In genomic region chr16:15644306-15644961, GRCh38 we compare ENCODE assay signal across 8 cellular contexts. TPM values are rescaled to one million over a fixed set of nuclear protein-coding genes. Genes with fewer than 3 reads are reported as not detected.
DNase-seq lines count a peak whose midpoint lies in the region; ATAC-seq and TF ChIP-seq lines count a peak whose summit lies in the region.

No MANE protein-coding gene starts in this region.

- no peaks in the 10 kb centered on the region for H3K9me3 Mint-ChIP-seq in activated naive CD8-positive, alpha-beta T cell (ENCODE audit: low read depth)
- no peaks in the 10 kb centered on the region for H3K9me3 Mint-ChIP-seq in neural crest cell

- ATAC-seq in right cardiac atrium (no peak), body of pancreas (no peak), HG02759 (IDR thresholded peaks at IDR 0.05; ENCODE audit: unreplicated experiment) (no peak)

- intact Hi-C loops in right cardiac atrium (cut with DNase I) = no loop called here
- intact Hi-C loops in body of pancreas (cut with DNase I) = no loop called here

- H3K36me3 Mint-ChIP-seq in activated naive CD8-positive, alpha-beta T cell = no peaks in the 10 kb centered on the region
- no peaks in the 10 kb centered on the region for H3K36me3 Mint-ChIP-seq in neural crest cell (ENCODE audit: low read depth)

- WGBS in right cardiac atrium = 83% methylated on average over 9 of the region's 9 CpGs
- 71 to 78% methylated on average over 9 of the region's 9 CpGs for WGBS in body of pancreas, 2 donors

- peak; percentile 57 for DNase-seq in ELR (ENCODE audit: low read depth)
- peak; percentile 72 to 84 for DNase-seq in NCI-H1930 (lab: John Stamatoyannopoulos, UW)
- DNase-seq in neural crest cell (ENCODE audit: low read depth, low spot score) = no peak
- no peak for DNase-seq in right cardiac atrium
- no peak for DNase-seq in NCI-H2029 (lab: John Stamatoyannopoulos, UW)
- no peak for DNase-seq in body of pancreas

- no peaks in the 10 kb centered on the region for H3K36me3 ChIP-seq in body of pancreas (replicated peaks in 1 of 2; ENCODE audit: insufficient read depth in 1 of 2, low read depth in 2 of 2)

- H3K4me3 Mint-ChIP-seq in activated naive CD8-positive, alpha-beta T cell = peak overlapping the region; percentile 94
- peak overlapping the region; percentile 92 for H3K4me3 Mint-ChIP-seq in neural crest cell

- TF ChIP-seq CTCF in neural crest cell (conservative IDR thresholded peaks at IDR 0.05) (no peak), body of pancreas (IDR thresholded peaks at IDR 0.05) (no peak)

- no peak overlapping the region for H3K27ac ChIP-seq in right cardiac atrium (ENCODE audit: low read length)
- H3K27ac ChIP-seq in body of pancreas = peak overlapping the region in 1 of 4 donors; percentile 7

- no peaks in the 10 kb centered on the region for H3K27me3 Mint-ChIP-seq in activated naive CD8-positive, alpha-beta T cell
- H3K27me3 Mint-ChIP-seq in neural crest cell (ENCODE audit: low read depth) = no peaks in the 10 kb centered on the region

- peak overlapping the region; percentile 99 for H3K27ac Mint-ChIP-seq in activated naive CD8-positive, alpha-beta T cell
- no peak overlapping the region for H3K27ac Mint-ChIP-seq in neural crest cell (ENCODE audit: unreplicated experiment)

- H3K4me1 ChIP-seq in right cardiac atrium (ENCODE audit: control insufficient read depth, insufficient read depth, low read length) (peaks cover 4% of the 10 kb centered on the region), body of pancreas (peaks cover 25% of the 10 kb centered on the region)

- no peaks in the 10 kb centered on the region for H3K27me3 ChIP-seq in right cardiac atrium (ENCODE audit: control insufficient read depth, insufficient read depth)
- H3K27me3 ChIP-seq in body of pancreas = no peaks in the 10 kb centered on the region

- no peak for TF ChIP-seq POLR2A in body of pancreas (IDR thresholded peaks at IDR 0.05)

- no peak overlapping the region for H3K4me3 ChIP-seq in right cardiac atrium (ENCODE audit: low read length)
- no peak overlapping the region for H3K4me3 ChIP-seq in body of pancreas

- H3K4me1 Mint-ChIP-seq in activated naive CD8-positive, alpha-beta T cell (ENCODE audit: low read depth) = peaks cover 44% of the 10 kb centered on the region
- H3K4me1 Mint-ChIP-seq in neural crest cell = peaks cover 21% of the 10 kb centered on the region

- H3K9me3 ChIP-seq in right cardiac atrium (ENCODE audit: control insufficient read depth, low read length) (no peaks in the 10 kb centered on the region), body of pancreas (no peaks in the 10 kb centered on the region)

RNA-seq across cellular contexts. Expression of gene MARF1, which starts 1.5 kb away (rescaled TPM):
- total RNA-seq in neural crest cell (52.7 and 60.1 TPM in 2 replicates), right cardiac atrium (10 to 100 TPM; 47.0 to 57.3 (median 52.3) TPM), body of pancreas (10 to 100 TPM; 28.0 to 33.2 TPM)
- polyA plus RNA-seq in right cardiac atrium = 15.8 TPM

RNA-seq across cellular contexts. Expression of gene NDE1, which starts 5.6 kb away (rescaled TPM):
- total RNA-seq in neural crest cell (72.2 and 74.0 TPM in 2 replicates), right cardiac atrium (10 to 100 TPM; 14.9 to 23.9 (median 17.8) TPM), body of pancreas (10 to 100 TPM; 11.2 to 37.9 TPM)
- polyA plus RNA-seq in right cardiac atrium = 8.6 TPM

Comparison
In these comparisons a context has a peak if more than half of its experiments do, and no peak if none do; other contexts are left out.
1. DNase-seq: peak in ELR (single experiment) and NCI-H1930 (2 of 2); none in neural crest cell (single experiment), right cardiac atrium (0 of 3), NCI-H2029 (single experiment) and body of pancreas (0 of 4).